In the genomic region with DNA sequence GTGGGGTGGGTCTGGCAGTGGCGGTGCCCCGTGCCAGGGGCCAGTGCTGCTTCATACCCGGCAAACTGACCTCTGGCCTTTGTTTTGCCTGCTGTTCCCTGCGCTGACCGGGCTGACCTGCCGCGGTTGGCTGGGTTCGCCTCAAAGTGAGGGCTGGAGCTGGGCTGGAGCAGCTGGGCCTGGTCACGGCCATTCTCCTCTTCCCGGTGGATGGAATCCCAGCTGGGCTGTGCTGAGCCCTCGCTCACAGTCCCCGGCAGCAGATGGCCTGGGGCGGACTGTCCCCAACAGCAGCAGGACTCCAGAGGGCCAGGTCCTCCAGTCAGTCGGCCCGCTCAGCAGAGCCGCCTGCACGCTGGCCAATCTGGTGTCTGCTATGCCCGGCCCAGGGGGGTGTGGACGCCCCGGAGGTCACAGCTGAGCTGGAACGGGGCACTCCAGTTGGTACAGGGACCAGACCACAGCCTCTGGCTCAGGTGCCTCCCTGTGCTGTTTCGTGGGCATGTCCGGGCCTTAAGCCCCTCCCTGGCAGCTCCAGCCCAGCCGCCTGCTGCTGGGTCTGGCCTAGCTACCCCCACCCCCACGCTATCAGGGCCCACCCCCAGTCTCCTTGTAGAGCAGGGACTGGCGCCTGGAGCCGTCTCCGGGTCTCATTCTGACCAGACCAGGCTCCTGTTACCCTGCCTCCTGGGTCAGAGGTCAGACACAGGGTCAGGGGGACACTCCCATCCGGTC, we compare ENCODE assay signal across 13 cellular contexts. TPM values are rescaled to one million over a fixed set of nuclear protein-coding genes. Genes with fewer than 3 reads are reported as not detected.
A peak's percentile ranks its signal among the peaks of the same experiment; 100 is the strongest.
DNase-seq lines count a peak whose midpoint lies in the region; ATAC-seq and FAIRE-seq lines count a peak whose summit lies in the region.
"Had no signal": no experiment of that assay in that cellular context is flagged by ENCODE, and none has a peak within 500 bp of the region (broad histone marks: within the 10 kb centered on the region; RNA-seq: fewer than 3 reads in every experiment).

No MANE protein-coding gene starts in this region.

- no peak overlapping the region for H3K4me3 Mint-ChIP-seq in stimulated activated naive B cell treated with anti-CD40 and anti-IgM and Interleukin-4, amounts not matched to agents 10 μg/mL and 1 μg/mL and 100 μg/mL, for 72 hours
- no peak overlapping the region for H3K4me3 Mint-ChIP-seq in activated T-helper 2 cell treated with anti-CD3 and anti-CD28 coated beads, Interferon-gamma antibody, Interleukin-2, Interleukin-4, amounts not matched to agents 10 μg/mL and 5 μg/mL and 100 μg/mL, durations not matched to agents 14 hours and 24 hours and 36 hours (ENCODE audit: low read depth)

- peaks cover 1 to 3% of the 10 kb centered on the region in 2 donors for H3K4me1 Mint-ChIP-seq in stimulated activated naive B cell treated with anti-CD40 and anti-IgM and Interleukin-4, amounts not matched to agents 10 μg/mL and 1 μg/mL and 100 μg/mL, for 72 hours
- H3K4me1 Mint-ChIP-seq in activated T-helper 2 cell treated with anti-CD3 and anti-CD28 coated beads, Interferon-gamma antibody, Interleukin-2, Interleukin-4, amounts not matched to agents 10 μg/mL and 5 μg/mL and 100 μg/mL, durations not matched to agents 14 hours and 24 hours and 36 hours (ENCODE audit: low read depth) = no peaks in the 10 kb centered on the region

- H3K27ac Mint-ChIP-seq in stimulated activated naive B cell treated with anti-CD40 and anti-IgM and Interleukin-4, amounts not matched to agents 10 μg/mL and 1 μg/mL and 100 μg/mL, for 72 hours = peak overlapping the region; percentile 67
- H3K27ac Mint-ChIP-seq in activated T-helper 2 cell treated with anti-CD3 and anti-CD28 coated beads, Interferon-gamma antibody, Interleukin-2, Interleukin-4, amounts not matched to agents 10 μg/mL and 5 μg/mL and 100 μg/mL, durations not matched to agents 14 hours and 24 hours and 36 hours = no peak overlapping the region

- DNase-seq in SK-N-DZ (ENCODE audit: low spot score) = peak; percentile 82
- peak; percentile 67 for DNase-seq in iPS-NIHi11 (ENCODE audit: low spot score)
- no peak for DNase-seq in stimulated activated naive B cell treated with anti-CD40 and anti-IgM and Interleukin-4, amounts not matched to agents 10 μg/mL and 1 μg/mL and 100 μg/mL, for 72 hours
- DNase-seq in RCC 7860 (ENCODE audit: low spot score) = no peak
- DNase-seq in SHP77 treated with DMSO at 0.1 percent for 48 hours (lab: John Stamatoyannopoulos, UW) = no peak
- no peak for DNase-seq in activated T-helper 2 cell treated with anti-CD3 and anti-CD28 coated beads, Interferon-gamma antibody, Interleukin-2, Interleukin-4, amounts not matched to agents 10 μg/mL and 5 μg/mL and 100 μg/mL, durations not matched to agents 14 hours and 24 hours and 36 hours (ENCODE audit: low spot score)
- DNase-seq: activated CD4-positive, CD25-positive, alpha-beta regulatory T cell; activated gamma-delta T cell; DMS79 treated with DMSO at 0.1 percent for 48 hours; hypothalamus; MV-4-11; occipital lobe had no signal

- FAIRE-seq in RCC 7860 (lab: Jason Lieb, UNC) = no peak
- FAIRE-seq: H54 had no signal

- no peak for ATAC-seq in stimulated activated naive B cell treated with anti-CD40 and anti-IgM and Interleukin-4, amounts not matched to agents 10 μg/mL and 1 μg/mL and 100 μg/mL, for 72 hours (replicated peaks)

- H3K9me3 Mint-ChIP-seq in stimulated activated naive B cell treated with anti-CD40 and anti-IgM and Interleukin-4, amounts not matched to agents 10 μg/mL and 1 μg/mL and 100 μg/mL, for 72 hours = no peaks in the 10 kb centered on the region
- H3K9me3 Mint-ChIP-seq in activated T-helper 2 cell treated with anti-CD3 and anti-CD28 coated beads, Interferon-gamma antibody, Interleukin-2, Interleukin-4, amounts not matched to agents 10 μg/mL and 5 μg/mL and 100 μg/mL, durations not matched to agents 14 hours and 24 hours and 36 hours = no peaks in the 10 kb centered on the region

- intact Hi-C loops in activated T-helper 2 cell treated with anti-CD3 and anti-CD28 coated beads, Interferon-gamma antibody, Interleukin-2, Interleukin-4, amounts not matched to agents 10 μg/mL and 5 μg/mL and 100 μg/mL, durations not matched to agents 14 hours and 24 hours and 36 hours (cut with micrococcal nuclease) = no loop called here

- H3K36me3 Mint-ChIP-seq in stimulated activated naive B cell treated with anti-CD40 and anti-IgM and Interleukin-4, amounts not matched to agents 10 μg/mL and 1 μg/mL and 100 μg/mL, for 72 hours = peaks cover 11 to 15% of the 10 kb centered on the region in 2 donors
- H3K36me3 Mint-ChIP-seq in activated T-helper 2 cell treated with anti-CD3 and anti-CD28 coated beads, Interferon-gamma antibody, Interleukin-2, Interleukin-4, amounts not matched to agents 10 μg/mL and 5 μg/mL and 100 μg/mL, durations not matched to agents 14 hours and 24 hours and 36 hours (ENCODE audit: low read depth) = peaks cover 5% of the 10 kb centered on the region

- no peaks in the 10 kb centered on the region for H3K27me3 Mint-ChIP-seq in stimulated activated naive B cell treated with anti-CD40 and anti-IgM and Interleukin-4, amounts not matched to agents 10 μg/mL and 1 μg/mL and 100 μg/mL, for 72 hours
- no peaks in the 10 kb centered on the region for H3K27me3 Mint-ChIP-seq in activated T-helper 2 cell treated with anti-CD3 and anti-CD28 coated beads, Interferon-gamma antibody, Interleukin-2, Interleukin-4, amounts not matched to agents 10 μg/mL and 5 μg/mL and 100 μg/mL, durations not matched to agents 14 hours and 24 hours and 36 hours (ENCODE audit: low read depth)

RNA-seq across cellular contexts. Expression of a gene that starts 1.3 kb away (rescaled TPM):
- polyA plus RNA-seq in SK-N-DZ (2014; cell fraction: cytosol; rRNA removed) = 4.0 and 5.7 TPM in 2 replicates
- 5.5 and 7.7 TPM in 2 replicates for polyA plus RNA-seq in SK-N-DZ (2014; cell fraction: nucleus; rRNA removed)
- total RNA-seq in activated T-helper 2 cell treated with anti-CD3 and anti-CD28 coated beads, Interferon-gamma antibody, Interleukin-2, Interleukin-4, amounts not matched to agents 10 μg/mL and 5 μg/mL and 100 μg/mL, durations not matched to agents 14 hours and 24 hours and 36 hours = 0.32 and 0.57 TPM in 2 replicates

RNA-seq across cellular contexts. Expression of a gene that starts 6.6 kb away (rescaled TPM):
- 188 and 252 TPM in 2 replicates for polyA plus RNA-seq in SK-N-DZ (2014; cell fraction: cytosol; rRNA removed)
- 300 and 428 TPM in 2 replicates for polyA plus RNA-seq in SK-N-DZ (2014; cell fraction: nucleus; rRNA removed)
- total RNA-seq in activated T-helper 2 cell treated with anti-CD3 and anti-CD28 coated beads, Interferon-gamma antibody, Interleukin-2, Interleukin-4, amounts not matched to agents 10 μg/mL and 5 μg/mL and 100 μg/mL, durations not matched to agents 14 hours and 24 hours and 36 hours = 128 and 131 TPM in 2 replicates

RNA-seq across cellular contexts. Expression of a gene that starts 12.2 kb away (rescaled TPM):
- 54.8 and 62.9 TPM in 2 replicates for polyA plus RNA-seq in SK-N-DZ (2014; cell fraction: cytosol; rRNA removed)
- 97.2 and 119 TPM in 2 replicates for polyA plus RNA-seq in SK-N-DZ (2014; cell fraction: nucleus; rRNA removed)
- 62.6 and 63.1 TPM in 2 replicates for total RNA-seq in activated T-helper 2 cell treated with anti-CD3 and anti-CD28 coated beads, Interferon-gamma antibody, Interleukin-2, Interleukin-4, amounts not matched to agents 10 μg/mL and 5 μg/mL and 100 μg/mL, durations not matched to agents 14 hours and 24 hours and 36 hours

RNA-seq across cellular contexts. Expression of a gene that starts 19.7 kb away (rescaled TPM):
- 19.0 and 29.7 TPM in 2 replicates for polyA plus RNA-seq in SK-N-DZ (2014; cell fraction: cytosol; rRNA removed)
- polyA plus RNA-seq in SK-N-DZ (2014; cell fraction: nucleus; rRNA removed) = 281 and 437 TPM in 2 replicates
- total RNA-seq in activated T-helper 2 cell treated with anti-CD3 and anti-CD28 coated beads, Interferon-gamma antibody, Interleukin-2, Interleukin-4, amounts not matched to agents 10 μg/mL and 5 μg/mL and 100 μg/mL, durations not matched to agents 14 hours and 24 hours and 36 hours = 73.7 and 77.2 TPM in 2 replicates

RNA-seq across cellular contexts. Expression of a gene that starts 38.5 kb away (rescaled TPM):
- polyA plus RNA-seq in SK-N-DZ (2014; cell fraction: cytosol; rRNA removed) = 101 and 112 TPM in 2 replicates
- polyA plus RNA-seq in SK-N-DZ (2014; cell fraction: nucleus; rRNA removed) = 1,136 and 1,411 TPM in 2 replicates
- 156 and 158 TPM in 2 replicates for total RNA-seq in activated T-helper 2 cell treated with anti-CD3 and anti-CD28 coated beads, Interferon-gamma antibody, Interleukin-2, Interleukin-4, amounts not matched to agents 10 μg/mL and 5 μg/mL and 100 μg/mL, durations not matched to agents 14 hours and 24 hours and 36 hours

Comparison
In these comparisons a context has a peak if more than half of its experiments do, and no peak if none do; other contexts are left out.
1. DNase-seq: peak in SK-N-DZ (single experiment) and iPS-NIHi11 (single experiment); none in stimulated activated naive B cell treated with anti-CD40 and anti-IgM and Interleukin-4, amounts not matched to agents 10 μg/mL and 1 μg/mL and 100 μg/mL, for 72 hours (single experiment), RCC 7860 (single experiment), SHP77 treated with DMSO at 0.1 percent for 48 hours (single experiment) and activated T-helper 2 cell treated with anti-CD3 and anti-CD28 coated beads, Interferon-gamma antibody, Interleukin-2, Interleukin-4, amounts not matched to agents 10 μg/mL and 5 μg/mL and 100 μg/mL, durations not matched to agents 14 hours and 24 hours and 36 hours (single experiment).